ENCODE assay signal across 17 cellular contexts in the genomic region with DNA sequence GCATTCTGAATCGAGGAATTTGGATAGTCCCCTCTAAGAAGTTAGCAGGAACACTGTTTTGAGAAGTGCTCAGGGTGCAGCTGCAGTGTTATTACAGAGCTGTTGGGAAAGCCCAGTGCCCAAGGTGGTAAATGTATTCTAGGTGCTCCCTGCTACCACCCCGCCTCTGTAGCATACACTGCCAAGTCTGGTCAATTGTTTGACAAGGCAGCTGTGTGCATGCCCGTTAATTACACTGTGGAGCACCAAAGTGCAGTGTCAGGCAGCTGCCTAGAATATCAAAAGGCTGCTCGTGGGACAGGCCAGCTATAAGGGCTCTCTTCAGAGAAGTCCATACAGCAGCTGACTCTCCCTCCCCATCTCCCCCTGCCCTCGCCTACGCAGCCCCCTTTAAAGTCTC.
DNase-seq lines count a peak whose midpoint lies in the region; ATAC-seq and TF ChIP-seq lines count a peak whose summit lies in the region.
"Had no signal": no experiment of that assay in that cellular context is flagged by ENCODE, and none has a peak within 500 bp of the region (broad histone marks: within the 10 kb centered on the region; RNA-seq: fewer than 3 reads in every experiment).

No MANE protein-coding gene starts in this region.

- no peaks in the 10 kb centered on the region for H3K9me3 Mint-ChIP-seq in nephron

- H3K4me1 Mint-ChIP-seq in nephron = peaks cover 71% of the 10 kb centered on the region

- peak overlapping the region; percentile 76 to 85 (median 82) for H3K27ac Mint-ChIP-seq in nephron

- no peaks in the 10 kb centered on the region for H3K36me3 Mint-ChIP-seq in nephron (ENCODE audit: low read depth)

- no peak overlapping the region for H3K27ac ChIP-seq in caudate nucleus (ENCODE audit: low read depth, low read length)
- H3K27ac ChIP-seq: upper lobe of left lung had no signal

- no peak for TF ChIP-seq CTCF in nephron (IDR thresholded peaks at IDR 0.05; ENCODE audit: unreplicated experiment in 3 of 3)

- no peaks in the 10 kb centered on the region for H3K27me3 Mint-ChIP-seq in nephron (ENCODE audit: low read depth)

- no peak overlapping the region for H3K4me3 Mint-ChIP-seq in nephron

- ATAC-seq in HG03469 (IDR thresholded peaks at IDR 0.05; ENCODE audit: unreplicated experiment) (no peak), HG03565 (IDR thresholded peaks at IDR 0.05; ENCODE audit: unreplicated experiment) (no peak), GM21529 (IDR thresholded peaks at IDR 0.05; ENCODE audit: unreplicated experiment) (no peak)
- ATAC-seq: GM12878, Right ventricle myocardium inferior had no signal

- DNase-seq in DMS153 treated with DMSO at 0.1 percent for 48 hours (lab: John Stamatoyannopoulos, UW; ENCODE audit: unreplicated experiment) = peak; percentile 32
- DNase-seq in NCI-H2107 (lab: John Stamatoyannopoulos, UW) = peak; percentile 62
- DNase-seq in SW480 (ENCODE audit: low spot score) = peak; percentile 16
- DNase-seq in caudate nucleus (lab: John Stamatoyannopoulos, UW) = no peak
- DNase-seq: activated CD8-positive, alpha-beta memory T cell treated with anti-CD3 and anti-CD28 coated beads for 24 hours; activated gamma-delta T cell treated with Interleukin-2 at 50 U/mL for 16 hours; EL; NCI-H446 treated with DMSO at 0.1 percent for 48 hours; stimulated activated CD4-positive, alpha-beta T cell treated with anti-CD3 and anti-CD28 coated beads, Interleukin-1b, Interleukin-23, amount 100 ng/mL, for 48 hours; stimulated activated CD8-positive, alpha-beta memory T cell treated with anti-CD3 and anti-CD28 coated beads, Interleukin-4, amount 100 ng/mL, for 48 hours; upper lobe of left lung had no signal

Comparison
In these comparisons a context has a peak if more than half of its experiments do, and no peak if none do; other contexts are left out.
1. DNase-seq: peak in DMS153 treated with DMSO at 0.1 percent for 48 hours (single experiment), NCI-H2107 (single experiment) and SW480 (single experiment); none in caudate nucleus (0 of 61).